In genomic region chr12:113086249-113087164, GRCh38 we compare ENCODE assay signal across 12 cellular contexts. TPM values are rescaled to one million over a fixed set of nuclear protein-coding genes. Genes with fewer than 3 reads are reported as not detected.
A peak's percentile ranks its signal among the peaks of the same experiment; 100 is the strongest.
DNase-seq lines count a peak whose midpoint lies in the region; ATAC-seq and TF ChIP-seq lines count a peak whose summit lies in the region.
"Had no signal": no experiment of that assay in that cellular context is flagged by ENCODE, and none has a peak within 500 bp of the region (broad histone marks: within the 10 kb centered on the region; RNA-seq: fewer than 3 reads in every experiment).

No MANE protein-coding gene starts in this region.

- DNase-seq in H4 (ENCODE audit: low spot score) (peak; percentile 50), uterus (no peak), OCI-M2 (lab: John Stamatoyannopoulos, UW; ENCODE audit: unreplicated experiment) (no peak)
- DNase-seq in effector memory CD4-positive, alpha-beta T cell: peak in 1 of 3 donors; percentile 15
- peak; percentile 24 for DNase-seq in stimulated activated CD4-positive, alpha-beta T cell treated with anti-CD3 and anti-CD28 coated beads, Interleukin-4, amount 100 ng/mL, for 24 hours
- DNase-seq: adrenal gland, IMR-90, Right ventricle myocardium superior had no signal

- intact Hi-C loops in uterus (cut with DNase I; ENCODE audit: low total_unique reads): no loop called here

- no peaks in the 10 kb centered on the region for H3K27me3 ChIP-seq in effector memory CD4-positive, alpha-beta T cell (replicated peaks; ENCODE audit: control insufficient read depth, insufficient read depth, low read length, poor library complexity, severe bottlenecking)
- H3K27me3 ChIP-seq in uterus: no peaks in the 10 kb centered on the region
- H3K27me3 ChIP-seq: adrenal gland had no signal

- H3K36me3 ChIP-seq in effector memory CD4-positive, alpha-beta T cell (ENCODE audit: control insufficient read depth, insufficient read depth, low read length): no peaks in the 10 kb centered on the region
- H3K36me3 ChIP-seq in uterus: no peaks in the 10 kb centered on the region
- H3K36me3 ChIP-seq: adrenal gland had no signal

- H3K9me3 ChIP-seq in effector memory CD4-positive, alpha-beta T cell (ENCODE audit: control insufficient read depth, low read length): no peaks in the 10 kb centered on the region
- H3K9me3 ChIP-seq in uterus: no peaks in the 10 kb centered on the region
- H3K9me3 ChIP-seq: adrenal gland had no signal

- peaks cover 58% of the 10 kb centered on the region for H3K4me1 ChIP-seq in effector memory CD4-positive, alpha-beta T cell (ENCODE audit: control insufficient read depth, insufficient read depth, low read length, poor library complexity, severe bottlenecking)
- H3K4me1 ChIP-seq in uterus: no peaks in the 10 kb centered on the region
- H3K4me1 ChIP-seq: adrenal gland had no signal

- TF ChIP-seq CTCF in uterus (IDR thresholded peaks at IDR 0.05): no peak

- no peak for ATAC-seq in GM19395 (IDR thresholded peaks at IDR 0.05; ENCODE audit: unreplicated experiment)
- no peak for ATAC-seq in HG02678 (IDR thresholded peaks at IDR 0.05; ENCODE audit: unreplicated experiment)

- H3K27ac ChIP-seq in effector memory CD4-positive, alpha-beta T cell (ENCODE audit: insufficient read depth, low read length, poor library complexity, severe bottlenecking): peak overlapping the region; percentile 60
- H3K27ac ChIP-seq in uterus: no peak overlapping the region
- H3K27ac ChIP-seq: adrenal gland had no signal

- TF ChIP-seq POLR2A in Raji (IDR thresholded peaks at IDR 0.05; ENCODE audit: insufficient read depth, low read depth, low read length) (peak; percentile 26; the same call in 1 of the 2 replicates), uterus (IDR thresholded peaks at IDR 0.05) (no peak)

- no peak overlapping the region for H3K4me3 ChIP-seq in effector memory CD4-positive, alpha-beta T cell (ENCODE audit: insufficient read depth, low read depth, low read length, poor library complexity, severe bottlenecking)
- no peak overlapping the region for H3K4me3 ChIP-seq in uterus
- H3K4me3 ChIP-seq: adrenal gland had no signal

RNA-seq across cellular contexts. Expression of gene DTX1, which starts 30.0 kb away (rescaled TPM):
- total RNA-seq in H4 (2014; rRNA removed; shearing (Covaris generic)): 1.3 and 2.8 TPM in 2 replicates
- total RNA-seq in uterus: 1 to 10 TPM; 2.4 to 8.6 (median 3.1) TPM
- total RNA-seq: IMR-90 had no signal

RNA-seq across cellular contexts. Expression of gene RASAL1, which starts 49.1 kb away (rescaled TPM):
- total RNA-seq in H4 (2014; rRNA removed; shearing (Covaris generic)): 0.08 TPM in 1 of 2 replicates, not detected in the other
- 1 to 10 TPM in 1 of 4 donors, not detected in 3; 6.8 TPM for total RNA-seq in uterus
- total RNA-seq: IMR-90, myocyte, Right ventricle myocardium superior had no signal

Comparison
In these comparisons a context has a peak if more than half of its experiments do, and no peak if none do; other contexts are left out.
1. DNase-seq: peak in H4 (single experiment) and stimulated activated CD4-positive, alpha-beta T cell treated with anti-CD3 and anti-CD28 coated beads, Interleukin-4, amount 100 ng/mL, for 24 hours (single experiment); none in uterus (0 of 2) and OCI-M2 (single experiment).